Comparison of ENCODE assay signal across 7 cellular contexts in the genomic region with DNA sequence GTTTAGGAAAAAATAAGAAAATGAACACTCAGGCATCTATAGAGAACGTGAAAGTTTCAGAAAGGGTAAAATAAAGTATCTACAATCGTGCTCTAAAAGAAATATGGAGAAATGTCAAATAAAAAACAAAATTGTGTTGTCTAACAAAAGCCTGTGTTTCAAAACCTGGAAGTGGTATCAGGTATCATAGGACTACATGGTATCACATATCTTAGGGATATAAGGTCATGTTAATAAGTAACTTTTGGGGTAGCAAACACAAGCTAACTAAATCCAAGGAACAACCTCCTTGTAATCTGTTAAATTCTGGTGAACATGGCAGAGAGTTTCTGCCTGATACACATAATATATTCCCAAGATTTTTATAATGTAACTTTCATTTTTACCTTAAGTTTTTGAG.
"Had no signal": no experiment of that assay in that cellular context is flagged by ENCODE, and none has a peak within 500 bp of the region (broad histone marks: within the 10 kb centered on the region; RNA-seq: fewer than 3 reads in every experiment).

No MANE protein-coding gene starts in this region.

- H3K4me3 ChIP-seq: GM23338 had no signal

- H3K36me3 Mint-ChIP-seq: IgD-negative memory B cell had no signal

- H2AFZ ChIP-seq: GM23338 had no signal

- DNase-seq: H9, HCEC 1CT had no signal

- H3K27ac Mint-ChIP-seq: GM23338, H9, IgD-negative memory B cell had no signal

- H3K9me3 Mint-ChIP-seq: H9, IgD-negative memory B cell had no signal

- H3K4me1 Mint-ChIP-seq: GM23338, H9, IgD-negative memory B cell had no signal

- ATAC-seq: GM23338 had no signal

- H3K4me2 ChIP-seq: GM23338 had no signal

- H3K4me3 Mint-ChIP-seq: GM23338, H9, IgD-negative memory B cell had no signal

- FAIRE-seq: H1, H54, HTR-8/SVneo had no signal

- H3K27me3 Mint-ChIP-seq: IgD-negative memory B cell had no signal
